ENCODE assay signal across 1 cellular context in the genomic region with DNA sequence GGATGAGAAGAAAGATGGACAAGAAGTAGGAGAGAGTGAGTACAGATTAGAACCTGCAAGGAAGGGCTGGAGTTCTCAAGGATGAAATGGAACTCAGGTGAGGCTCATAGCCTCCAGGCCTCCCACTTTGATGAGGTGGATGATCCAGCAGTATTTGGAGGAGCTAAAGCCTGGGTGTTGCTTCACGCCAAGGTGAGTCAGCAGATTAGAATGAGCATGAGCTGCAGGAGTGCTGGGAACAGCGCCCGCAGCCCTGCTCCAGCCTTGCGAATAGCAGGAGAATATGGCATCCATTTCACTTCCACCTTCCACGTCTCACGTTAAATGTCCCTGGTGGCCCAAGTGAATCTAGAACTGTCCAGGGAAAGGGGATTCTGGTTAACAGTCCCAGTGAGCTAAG.
TF ChIP-seq lines count a peak whose summit lies in the region.

No MANE protein-coding gene starts in this region.

TF ChIP-seq in H1, 55 proteins besides CTCF, POLR2A, EP300 and RAD21:
- TF ChIP-seq KDM1A (IDR thresholded peaks at IDR 0.05; ENCODE audit: borderline replicate concordance, low read length) = no peak
- TF ChIP-seq BACH1 (IDR thresholded peaks at IDR 0.05; ENCODE audit: low read length) = peak; percentile 81
TF ChIP-seq in H1: peak in this region for 1.
